In genomic region chr9:129401623-129402340, GRCh38 we compare ENCODE assay signal across 12 cellular contexts.
DNase-seq lines count a peak whose midpoint lies in the region; ATAC-seq and TF ChIP-seq lines count a peak whose summit lies in the region.
"Had no signal": no experiment of that assay in that cellular context is flagged by ENCODE, and none has a peak within 500 bp of the region (broad histone marks: within the 10 kb centered on the region; RNA-seq: fewer than 3 reads in every experiment).

No MANE protein-coding gene starts in this region.

- ATAC-seq in HG02870 (IDR thresholded peaks at IDR 0.05; ENCODE audit: unreplicated experiment): no peak

- H3K4me1 ChIP-seq in mammary epithelial cell (ENCODE audit: insufficient read depth, low read length) (no peaks in the 10 kb centered on the region), esophagus squamous epithelium (peaks cover 16 to 57% (median 34%) of the 10 kb centered on the region in 3 donors)

- H3K79me2 ChIP-seq in mammary epithelial cell (ENCODE audit: insufficient read depth, low read length): no peaks in the 10 kb centered on the region

- H2AFZ ChIP-seq in mammary epithelial cell (ENCODE audit: low read depth, low read length): no peak overlapping the region

- no peak overlapping the region for H3K9ac ChIP-seq in mammary epithelial cell (ENCODE audit: insufficient read depth, low read length)

- intact Hi-C loops in mammary epithelial cell (cut with micrococcal nuclease) (no loop called here), esophagus squamous epithelium (cut with DNase I) (no loop called here)

- no peaks in the 10 kb centered on the region for H3K27me3 ChIP-seq in mammary epithelial cell (ENCODE audit: insufficient read depth, low read length)
- H3K27me3 ChIP-seq in esophagus squamous epithelium: no peaks in the 10 kb centered on the region

- H3K9me3 ChIP-seq in mammary epithelial cell (replicated peaks; ENCODE audit: insufficient read depth, low read length): no peaks in the 10 kb centered on the region
- H3K9me3 ChIP-seq in esophagus squamous epithelium: no peaks in the 10 kb centered on the region

- no peak overlapping the region for H3K4me3 ChIP-seq in mammary epithelial cell (replicated peaks in 1 of 3; ENCODE audit: insufficient read depth in 1 of 3, low read depth in 2 of 3, low read length in 3 of 3)
- H3K4me3 ChIP-seq in esophagus squamous epithelium: peak overlapping the region in 2 of 4 donors; percentile 15 to 39
- H3K4me3 ChIP-seq in foreskin fibroblast (ENCODE audit: low read depth in 1 of 2, low read length in 2 of 2): no peak overlapping the region

- H3K27ac ChIP-seq in mammary epithelial cell (ENCODE audit: insufficient read depth, low read depth, low read length) (no peak overlapping the region), esophagus squamous epithelium (peak overlapping the region; percentile 59 to 80 (median 72))

- TF ChIP-seq CTCF in mammary epithelial cell (conservative IDR thresholded peaks at IDR 0.05 in 1 of 2, IDR thresholded peaks at IDR 0.05 in 1 of 2; ENCODE audit: extremely low read depth in 1 of 2, insufficient read depth in 1 of 2, low read depth in 1 of 2, low read length in 2 of 2) (no peak), esophagus squamous epithelium (IDR thresholded peaks at IDR 0.05) (no peak), foreskin fibroblast (IDR thresholded peaks at IDR 0.05; ENCODE audit: low read depth, low read length) (no peak)

- H3K4me2 ChIP-seq in mammary epithelial cell (ENCODE audit: insufficient read depth, low read depth, low read length): no peak overlapping the region

- 63% methylated on average over 3 of the region's 6 CpGs for WGBS in mammary epithelial cell (ENCODE audit: low coverage, missing lambda C conversion rate)
- 22 to 31% methylated on average over 3 to 4 of the region's 6 CpGs for WGBS in esophagus squamous epithelium, 2 donors

- no peak for TF ChIP-seq POLR2A in esophagus squamous epithelium (IDR thresholded peaks at IDR 0.05)

- CTCF ChIA-PET in mammary epithelial cell (lab: Charles Lee; ENCODE audit: low non-redundant PET): no interaction called here

- in situ Hi-C loops in T47D (cut with HindIII; ENCODE audit: low pct_unique_long_range_greater_than_20kb, low sequenced_read_pairs): no loop called here
- in situ Hi-C loops in mammary epithelial cell (cut with MboI; ENCODE audit: low sequenced_read_pairs in 2 of 2): no loop called here

- no peaks in the 10 kb centered on the region for H3K36me3 ChIP-seq in mammary epithelial cell (ENCODE audit: insufficient read depth, low read length)
- H3K36me3 ChIP-seq in esophagus squamous epithelium: no peaks in the 10 kb centered on the region

- DNase-seq in T47D (ENCODE audit: low read depth in 1 of 2, low spot score in 1 of 2): peak; percentile 55 to 78
- DNase-seq in mammary epithelial cell: no peak
- no peak for DNase-seq in esophagus squamous epithelium (lab: John Stamatoyannopoulos, UW)
- peak; percentile 41 for DNase-seq in myocyte (ENCODE audit: low read depth)
- no peak for DNase-seq in ureter (ENCODE audit: low spot score)
- DNase-seq in SHP77 (lab: John Stamatoyannopoulos, UW): no peak
- DNase-seq in foreskin fibroblast: no peak
- DNase-seq: activated CD4-positive, alpha-beta T cell treated with anti-CD3 and anti-CD28 coated beads, Interleukin-2, amount 50 U/mL, for 4 hours; immature natural killer cell; small intestine; stimulated activated naive CD8-positive, alpha-beta T cell treated with anti-CD3 and anti-CD28 coated beads, Interleukin-15, amount 100 ng/mL, for 72 hours had no signal

- dilution Hi-C loops in mammary epithelial cell (cut with HindIII; ENCODE audit: low sequenced_read_pairs): loop anchor here (5.0 kb wide), 1 partner anchor 69 kb away; no protein-coding TSS in a partner anchor

- no TSS peak for BruUV-seq in mammary epithelial cell (replicated peaks; lab: Mats Ljungman, UMichigan)

- H4K20me1 ChIP-seq in mammary epithelial cell (ENCODE audit: insufficient read depth, low read length): no peaks in the 10 kb centered on the region

Comparison
In these comparisons a context has a peak if more than half of its experiments do, and no peak if none do; other contexts are left out.
1. DNase-seq: peak in T47D (2 of 2) and myocyte (single experiment); none in mammary epithelial cell (single experiment), esophagus squamous epithelium (single experiment), ureter (single experiment), SHP77 (0 of 2) and foreskin fibroblast (0 of 2).